ENCODE assay signal across 10 cellular contexts in the genomic region with DNA sequence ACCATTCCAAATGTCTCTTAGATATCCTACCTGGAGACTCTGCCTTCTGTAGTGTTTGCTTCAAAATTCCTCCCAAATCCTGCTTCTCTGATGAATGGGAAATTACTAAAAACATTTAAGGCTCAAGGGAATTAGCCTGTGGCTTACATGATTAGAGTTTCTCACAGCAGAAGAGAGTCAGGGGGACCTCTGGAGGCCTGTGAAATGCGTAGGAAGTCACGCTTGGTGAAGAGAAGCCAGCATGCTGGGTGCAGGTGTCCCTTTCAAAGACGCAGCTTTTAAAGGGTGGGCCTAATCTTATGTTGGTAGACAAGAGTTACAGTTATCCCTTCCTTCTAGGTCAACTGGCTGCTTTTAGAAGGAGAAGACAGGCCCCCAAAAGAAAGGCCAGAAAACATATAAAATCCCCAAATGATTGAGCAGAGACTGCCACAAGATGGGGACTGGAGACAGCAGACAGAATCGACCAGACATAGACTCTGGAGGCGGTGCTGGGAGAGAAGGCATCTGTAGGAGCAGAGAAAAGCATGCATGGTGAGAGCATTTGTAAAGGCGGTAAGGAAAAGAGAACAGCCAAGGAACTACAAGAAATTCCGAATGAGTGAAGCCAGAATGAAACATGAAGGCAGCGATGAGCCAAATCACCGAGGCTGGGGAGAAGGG. TPM values are rescaled to one million over a fixed set of nuclear protein-coding genes. Genes with fewer than 3 reads are reported as not detected.
DNase-seq lines count a peak whose midpoint lies in the region; ATAC-seq and TF ChIP-seq lines count a peak whose summit lies in the region.
"Had no signal": no experiment of that assay in that cellular context is flagged by ENCODE, and none has a peak within 500 bp of the region (broad histone marks: within the 10 kb centered on the region; RNA-seq: fewer than 3 reads in every experiment).

No MANE protein-coding gene starts in this region.

- H3K27me3 Mint-ChIP-seq in activated T-cell treated with anti-CD3 and anti-CD28 coated beads, Interleukin-2, amount 50 U/mL, for 24 hours: no peaks in the 10 kb centered on the region

- POLR2A ChIA-PET in RWPE1 (lab: Yijun Ruan, JAX; ENCODE audit: low non-redundant PET): no interaction called here

- no peak for TF ChIP-seq CTCF in RWPE1 (conservative IDR thresholded peaks at IDR 0.05; ENCODE audit: low read depth)

- peak; percentile 63 for ATAC-seq in GM21737 (IDR thresholded peaks at IDR 0.05; ENCODE audit: unreplicated experiment)
- ATAC-seq: stimulated activated naive CD8-positive, alpha-beta T cell treated with anti-CD3 and anti-CD28 coated beads, Interleukin-15, Interleukin-2, amounts not matched to agents 100 U/mL and 50 U/mL, for 24 hours had no signal

- H3K4me1 Mint-ChIP-seq in activated T-cell treated with anti-CD3 and anti-CD28 coated beads, Interleukin-2, amount 50 U/mL, for 24 hours (ENCODE audit: low read depth): peaks cover 26% of the 10 kb centered on the region

- H3K9me3 Mint-ChIP-seq in activated T-cell treated with anti-CD3 and anti-CD28 coated beads, Interleukin-2, amount 50 U/mL, for 24 hours: no peaks in the 10 kb centered on the region

- no peak overlapping the region for H3K4me3 Mint-ChIP-seq in activated T-cell treated with anti-CD3 and anti-CD28 coated beads, Interleukin-2, amount 50 U/mL, for 24 hours

- intact Hi-C loops in posterior vena cava (cut with DNase I): loop anchor here (5.0 kb wide), 3 partner anchors 37 to 77 kb away; no protein-coding TSS in a partner anchor

- H3K27ac Mint-ChIP-seq in activated T-cell treated with anti-CD3 and anti-CD28 coated beads, Interleukin-2, amount 50 U/mL, for 24 hours: peak overlapping the region; percentile 3

- H3K36me3 Mint-ChIP-seq in activated T-cell treated with anti-CD3 and anti-CD28 coated beads, Interleukin-2, amount 50 U/mL, for 24 hours (ENCODE audit: low read depth): peaks cover 81% of the 10 kb centered on the region

- CTCF ChIA-PET in RWPE1 (lab: Yijun Ruan, JAX): no interaction called here

- peak overlapping the region; percentile 64 for H3K27ac ChIP-seq in RWPE1

- no peak for DNase-seq in activated T-cell treated with anti-CD3 and anti-CD28 coated beads, Interleukin-2, amount 50 U/mL, for 24 hours
- no peak for DNase-seq in activated T-cell treated with anti-CD3 and anti-CD28 coated beads for 4 hours
- DNase-seq in RWPE1 (ENCODE audit: low spot score): no peak
- peak; percentile 12 for DNase-seq in posterior vena cava (ENCODE audit: low spot score)
- DNase-seq in NCI-H128 (lab: John Stamatoyannopoulos, UW; ENCODE audit: unreplicated experiment): no peak
- DNase-seq in DMS53 (lab: John Stamatoyannopoulos, UW): no peak
- no peak for DNase-seq in activated CD4-positive, CD25-positive, alpha-beta regulatory T cell (lab: John Stamatoyannopoulos, UW)
- DNase-seq: occipital lobe; stimulated activated naive CD8-positive, alpha-beta T cell treated with anti-CD3 and anti-CD28 coated beads, Interleukin-15, Interleukin-2, amounts not matched to agents 100 U/mL and 50 U/mL, for 24 hours had no signal

RNA-seq across cellular contexts. Expression of a gene that starts 42.3 kb away (rescaled TPM):
- 100 to 1,000 TPM in 1 of 2 donors, 10 to 100 TPM in 1; 76.8 to 107 TPM for total RNA-seq in posterior vena cava

RNA-seq across cellular contexts. Expression of a gene that starts 48.4 kb away (rescaled TPM):
- total RNA-seq in posterior vena cava: 10 to 100 TPM; 15.8 to 16.8 TPM
